Comparison of ENCODE assay signal across 15 cellular contexts in genomic region chr1:156508955-156509234, GRCh38. TPM values are rescaled to one million over a fixed set of nuclear protein-coding genes. Genes with fewer than 3 reads are reported as not detected.
A peak's percentile ranks its signal among the peaks of the same experiment; 100 is the strongest.
DNase-seq lines count a peak whose midpoint lies in the region; ATAC-seq and TF ChIP-seq lines count a peak whose summit lies in the region.
"Had no signal": no experiment of that assay in that cellular context is flagged by ENCODE, and none has a peak within 500 bp of the region (broad histone marks: within the 10 kb centered on the region; RNA-seq: fewer than 3 reads in every experiment).

No MANE protein-coding gene starts in this region.

- peaks cover 50% of the 10 kb centered on the region for H3K4me1 Mint-ChIP-seq in T-helper 1 cell treated with Interleukin-12 subunit alpha and Interleukin-12 subunit beta and Interleukin-4 antibody, amounts not matched to agents 30 μg/mL and 1 μg/mL, for 36 hours (ENCODE audit: low read depth)

- H3K4me3 Mint-ChIP-seq in T-helper 1 cell treated with Interleukin-12 subunit alpha and Interleukin-12 subunit beta and Interleukin-4 antibody, amounts not matched to agents 30 μg/mL and 1 μg/mL, for 36 hours: no peak overlapping the region
- H3K4me3 Mint-ChIP-seq: H9, WTC11 had no signal

- peak overlapping the region; percentile 91 for H3K27ac ChIP-seq in caudate nucleus (ENCODE audit: low read depth, low read length)
- H3K27ac ChIP-seq in suprapubic skin: peak overlapping the region; percentile 84
- H3K27ac ChIP-seq: 22Rv1, foreskin keratinocyte had no signal

- peaks cover 36% of the 10 kb centered on the region for H3K4me1 ChIP-seq in mucosa of stomach (ENCODE audit: control insufficient read depth, insufficient read depth, low read length)
- H3K4me1 ChIP-seq in suprapubic skin: peaks cover 53% of the 10 kb centered on the region

- no peak for TF ChIP-seq POLR2A in suprapubic skin (IDR thresholded peaks at IDR 0.05)

- ATAC-seq in HG02970 (IDR thresholded peaks at IDR 0.05; ENCODE audit: low FRiP score, unreplicated experiment): no peak
- ATAC-seq: foreskin keratinocyte, WTC11 had no signal

- no peak for TF ChIP-seq EP300 in suprapubic skin (IDR thresholded peaks at IDR 0.05)

- H3K27ac Mint-ChIP-seq in T-helper 1 cell treated with Interleukin-12 subunit alpha and Interleukin-12 subunit beta and Interleukin-4 antibody, amounts not matched to agents 30 μg/mL and 1 μg/mL, for 36 hours: peak overlapping the region; percentile 83
- H3K27ac Mint-ChIP-seq: H9, WTC11 had no signal

- WGBS in suprapubic skin: 49% methylated on average over 2 of the region's 2 CpGs

- no peak overlapping the region for H3K4me3 ChIP-seq in mucosa of stomach (ENCODE audit: low read length)
- H3K4me3 ChIP-seq in suprapubic skin: no peak overlapping the region

- H3K36me3 ChIP-seq in mucosa of stomach (ENCODE audit: control insufficient read depth, insufficient read depth, low read length) (no peaks in the 10 kb centered on the region), suprapubic skin (no peaks in the 10 kb centered on the region)

- H3K9me3 ChIP-seq in mucosa of stomach (ENCODE audit: control insufficient read depth, low read length): no peaks in the 10 kb centered on the region
- H3K9me3 ChIP-seq in suprapubic skin: no peaks in the 10 kb centered on the region

- peaks cover 3% of the 10 kb centered on the region for H3K27me3 Mint-ChIP-seq in T-helper 1 cell treated with Interleukin-12 subunit alpha and Interleukin-12 subunit beta and Interleukin-4 antibody, amounts not matched to agents 30 μg/mL and 1 μg/mL, for 36 hours (ENCODE audit: low read depth)

- no peaks in the 10 kb centered on the region for H3K9me3 Mint-ChIP-seq in T-helper 1 cell treated with Interleukin-12 subunit alpha and Interleukin-12 subunit beta and Interleukin-4 antibody, amounts not matched to agents 30 μg/mL and 1 μg/mL, for 36 hours
- H3K9me3 Mint-ChIP-seq: H9, WTC11 had no signal

- peak overlapping the region; percentile 5 for H3K9ac ChIP-seq in mucosa of stomach (ENCODE audit: low read length)

- no peaks in the 10 kb centered on the region for H3K36me3 Mint-ChIP-seq in T-helper 1 cell treated with Interleukin-12 subunit alpha and Interleukin-12 subunit beta and Interleukin-4 antibody, amounts not matched to agents 30 μg/mL and 1 μg/mL, for 36 hours (ENCODE audit: low read depth)
- H3K36me3 Mint-ChIP-seq: WTC11 had no signal

- no peak for DNase-seq in T-helper 1 cell
- DNase-seq in caudate nucleus (lab: John Stamatoyannopoulos, UW): no peak
- no peak for DNase-seq in suprapubic skin (ENCODE audit: low spot score in 2 of 2)
- DNase-seq in NOMO-1 treated with DMSO at 0.1 percent for 48 hours (lab: John Stamatoyannopoulos, UW; ENCODE audit: unreplicated experiment): no peak
- DNase-seq in COR-L47 (lab: John Stamatoyannopoulos, UW): no peak
- DNase-seq: amniotic stem cell, foreskin keratinocyte, H9, NCI-H1048, OCI-M1 had no signal

- no peak for TF ChIP-seq CTCF in suprapubic skin (IDR thresholded peaks at IDR 0.05)

- H3K27me3 ChIP-seq in mucosa of stomach (ENCODE audit: control insufficient read depth, insufficient read depth, low read length): no peaks in the 10 kb centered on the region
- no peaks in the 10 kb centered on the region for H3K27me3 ChIP-seq in suprapubic skin

RNA-seq across cellular contexts. Expression of gene MEF2D, which starts 8.3 kb away (rescaled TPM):
- 10 to 100 TPM; 61.7 to 73.5 (median 67.1) TPM for total RNA-seq in suprapubic skin
